In the genomic region with DNA sequence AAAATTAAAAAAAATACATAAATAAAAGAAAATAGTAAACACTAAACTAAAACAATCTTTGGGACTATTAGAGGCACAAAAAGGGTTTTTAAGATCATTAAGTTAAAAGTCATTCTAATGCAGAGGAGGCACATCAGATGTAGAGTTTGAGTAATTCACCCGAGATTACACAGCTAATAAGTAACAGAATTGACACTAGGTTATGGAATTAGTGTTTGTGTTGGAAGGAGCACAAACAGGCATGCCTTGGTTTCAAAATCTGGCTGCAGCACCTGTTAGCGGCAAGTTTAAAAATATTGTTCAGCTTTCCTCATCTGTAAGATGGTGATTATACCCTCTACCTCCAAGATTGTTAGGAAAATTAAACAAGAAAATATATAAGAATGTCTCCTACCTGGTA, we compare ENCODE assay signal across 26 cellular contexts. TPM values are rescaled to one million over a fixed set of nuclear protein-coding genes. Genes with fewer than 3 reads are reported as not detected.
DNase-seq lines count a peak whose midpoint lies in the region; ATAC-seq, FAIRE-seq and TF ChIP-seq lines count a peak whose summit lies in the region.
"Had no signal": no experiment of that assay in that cellular context is flagged by ENCODE, and none has a peak within 500 bp of the region (broad histone marks: within the 10 kb centered on the region; RNA-seq: fewer than 3 reads in every experiment).

No MANE protein-coding gene starts in this region.

- peaks cover 0 to 19% of the 10 kb centered on the region in 2 donors for H3K36me3 ChIP-seq in left lung
- H3K36me3 ChIP-seq: BE2C had no signal

- H3K27ac ChIP-seq in left lung, result no peak overlapping the region
- H3K27ac ChIP-seq: ascending aorta, esophagus muscularis mucosa, foreskin keratinocyte, KMS-11 had no signal

- no peaks in the 10 kb centered on the region for H3K27me3 ChIP-seq in left lung
- H3K27me3 ChIP-seq: ascending aorta, BE2C, esophagus muscularis mucosa, foreskin keratinocyte, heart left ventricle had no signal

- peaks cover 17 to 58% of the 10 kb centered on the region in 2 donors for H3K4me1 ChIP-seq in left lung

- DNase-seq in activated naive CD4-positive, alpha-beta T cell treated with anti-CD3 and anti-CD28 coated beads, Interleukin-2, amount 50 U/mL, for 16 hours, result no peak
- DNase-seq in left lung (no peak), mesothelial cell of epicardium (ENCODE audit: low spot score in 2 of 2, unreplicated experiment in 2 of 2) (no peak), retina (no peak), urothelium cell line (ENCODE audit: low spot score) (no peak)
- DNase-seq: activated CD4-positive, alpha-beta T cell treated with anti-CD3 and anti-CD28 coated beads for 4 hours; activated naive CD4-positive, alpha-beta T cell treated with anti-CD3 and anti-CD28 coated beads, Interleukin-2, amount 10 ng/mL, durations not matched to agents 7 days and 5 days; activated T-cell treated with anti-CD3 and anti-CD28 coated beads, Interleukin-2, amount 50 U/mL, for 72 hours; BE2C; endodermal cell; foreskin keratinocyte; heart left ventricle; NCI-H1436 treated with DMSO at 0.1 percent for 48 hours; NCI-H774; occipital lobe; small intestine; stimulated activated naive CD8-positive, alpha-beta T cell treated with anti-CD3 and anti-CD28 coated beads, Interleukin-15, amount 100 ng/mL, for 72 hours had no signal

- peaks cover 93% of the 10 kb centered on the region for H3K4me1 Mint-ChIP-seq in activated naive CD4-positive, alpha-beta T cell treated with anti-CD3 and anti-CD28 coated beads, Interleukin-2, amount 50 U/mL, for 24 hours
- H3K4me1 Mint-ChIP-seq in activated naive CD8-positive, alpha-beta T cell (ENCODE audit: low read depth), result peaks cover 89% of the 10 kb centered on the region
- peaks cover 23% of the 10 kb centered on the region for H3K4me1 Mint-ChIP-seq in mesothelial cell of epicardium

- H3K4me3 Mint-ChIP-seq in activated naive CD4-positive, alpha-beta T cell treated with anti-CD3 and anti-CD28 coated beads, Interleukin-2, amount 50 U/mL, for 24 hours, result no peak overlapping the region
- H3K4me3 Mint-ChIP-seq in activated naive CD8-positive, alpha-beta T cell, result no peak overlapping the region
- no peak overlapping the region for H3K4me3 Mint-ChIP-seq in mesothelial cell of epicardium
- H3K4me3 Mint-ChIP-seq: activated naive CD4-positive, alpha-beta T cell treated with anti-CD3 and anti-CD28 coated beads, Interleukin-2, amount 10 ng/mL, durations not matched to agents 7 days and 5 days; endodermal cell; memory B cell; T-helper 1 cell treated with Interleukin-12 subunit alpha and Interleukin-12 subunit beta and Interleukin-4 antibody, amounts not matched to agents 30 μg/mL and 1 μg/mL, for 36 hours had no signal

- peaks cover 12% of the 10 kb centered on the region for H3K36me3 Mint-ChIP-seq in activated naive CD4-positive, alpha-beta T cell treated with anti-CD3 and anti-CD28 coated beads, Interleukin-2, amount 50 U/mL, for 24 hours
- H3K36me3 Mint-ChIP-seq in activated naive CD8-positive, alpha-beta T cell, result peaks cover 16% of the 10 kb centered on the region
- peaks cover 2% of the 10 kb centered on the region for H3K36me3 Mint-ChIP-seq in mesothelial cell of epicardium

- no peaks in the 10 kb centered on the region for H3K9me3 Mint-ChIP-seq in activated naive CD4-positive, alpha-beta T cell treated with anti-CD3 and anti-CD28 coated beads, Interleukin-2, amount 50 U/mL, for 24 hours
- no peaks in the 10 kb centered on the region for H3K9me3 Mint-ChIP-seq in activated naive CD8-positive, alpha-beta T cell (ENCODE audit: low read depth)
- H3K9me3 Mint-ChIP-seq in mesothelial cell of epicardium, result no peaks in the 10 kb centered on the region
- H3K9me3 Mint-ChIP-seq: activated naive CD4-positive, alpha-beta T cell treated with anti-CD3 and anti-CD28 coated beads, Interleukin-2, amount 10 ng/mL, durations not matched to agents 7 days and 5 days; activated T-cell treated with anti-CD3 and anti-CD28 coated beads, Interleukin-2, amount 50 U/mL, for 72 hours; endodermal cell; memory B cell; stimulated activated naive CD8-positive, alpha-beta T cell treated with anti-CD3 and anti-CD28 coated beads, Interleukin-15, amount 100 ng/mL, for 72 hours; T-helper 1 cell treated with Interleukin-12 subunit alpha and Interleukin-12 subunit beta and Interleukin-4 antibody, amounts not matched to agents 30 μg/mL and 1 μg/mL, for 36 hours had no signal

- H3K9me3 ChIP-seq in left lung, result no peaks in the 10 kb centered on the region
- H3K9me3 ChIP-seq: ascending aorta, BE2C, esophagus muscularis mucosa, heart left ventricle had no signal

- FAIRE-seq in urothelium cell line (lab: Jason Lieb, UNC), result no peak
- FAIRE-seq: D721Med, small intestine had no signal

- no peak overlapping the region for H3K4me3 ChIP-seq in left lung
- H3K4me3 ChIP-seq: ascending aorta, esophagus muscularis mucosa, heart left ventricle had no signal

- ATAC-seq in left lung (peak; percentile 17), GM21381 (IDR thresholded peaks at IDR 0.05; ENCODE audit: unreplicated experiment) (no peak)
- ATAC-seq: activated T-cell treated with anti-CD3 and anti-CD28 coated beads, Interleukin-2, amount 50 U/mL, for 72 hours; foreskin keratinocyte; heart left ventricle; stimulated activated naive CD8-positive, alpha-beta T cell treated with anti-CD3 and anti-CD28 coated beads, Interleukin-15, amount 100 ng/mL, for 72 hours had no signal

- intact Hi-C loops in left lung (cut with DNase I), result no loop called here

- peak overlapping the region; percentile 96 for H3K27ac Mint-ChIP-seq in activated naive CD4-positive, alpha-beta T cell treated with anti-CD3 and anti-CD28 coated beads, Interleukin-2, amount 50 U/mL, for 24 hours
- peak overlapping the region; percentile 88 for H3K27ac Mint-ChIP-seq in activated naive CD8-positive, alpha-beta T cell
- no peak overlapping the region for H3K27ac Mint-ChIP-seq in mesothelial cell of epicardium
- H3K27ac Mint-ChIP-seq: activated naive CD4-positive, alpha-beta T cell treated with anti-CD3 and anti-CD28 coated beads, Interleukin-2, amount 10 ng/mL, durations not matched to agents 7 days and 5 days; endodermal cell; T-helper 1 cell treated with Interleukin-12 subunit alpha and Interleukin-12 subunit beta and Interleukin-4 antibody, amounts not matched to agents 30 μg/mL and 1 μg/mL, for 36 hours had no signal

- H3K27me3 Mint-ChIP-seq in activated naive CD4-positive, alpha-beta T cell treated with anti-CD3 and anti-CD28 coated beads, Interleukin-2, amount 50 U/mL, for 24 hours, result no peaks in the 10 kb centered on the region
- no peaks in the 10 kb centered on the region for H3K27me3 Mint-ChIP-seq in activated naive CD8-positive, alpha-beta T cell
- no peaks in the 10 kb centered on the region for H3K27me3 Mint-ChIP-seq in mesothelial cell of epicardium (ENCODE audit: low read depth)
- H3K27me3 Mint-ChIP-seq: activated naive CD4-positive, alpha-beta T cell treated with anti-CD3 and anti-CD28 coated beads, Interleukin-2, amount 10 ng/mL, durations not matched to agents 7 days and 5 days; memory B cell; stimulated activated naive CD8-positive, alpha-beta T cell treated with anti-CD3 and anti-CD28 coated beads, Interleukin-15, amount 100 ng/mL, for 72 hours had no signal

- TF ChIP-seq CTCF in left lung (IDR thresholded peaks at IDR 0.05), result no peak
- no peak for TF ChIP-seq CTCF in mesothelial cell of epicardium (IDR thresholded peaks at IDR 0.05; ENCODE audit: unreplicated experiment)

RNA-seq across cellular contexts. Expression of gene RASA2, which starts 39.0 kb away (rescaled TPM):
- 10 to 100 TPM; 17.2 to 23.3 TPM for total RNA-seq in left lung
- 14.5 to 15.5 TPM (median 15.5 TPM) in 3 replicates for total RNA-seq in mesothelial cell of epicardium
